ENCODE assay signal across 14 cellular contexts in genomic region chrY:20798351-20799049, GRCh38. TPM values are rescaled to one million over a fixed set of nuclear protein-coding genes. Genes with fewer than 3 reads are reported as not detected.
DNase-seq lines count a peak whose midpoint lies in the region; ATAC-seq and TF ChIP-seq lines count a peak whose summit lies in the region.
"Had no signal": no experiment of that assay in that cellular context is flagged by ENCODE, and none has a peak within 500 bp of the region (broad histone marks: within the 10 kb centered on the region; RNA-seq: fewer than 3 reads in every experiment).

No MANE protein-coding gene starts in this region.

- peak overlapping the region; percentile 87 for H3K4me3 Mint-ChIP-seq in CD4-positive, alpha-beta T cell
- peak overlapping the region; percentile 72 for H3K4me3 Mint-ChIP-seq in activated naive CD4-positive, alpha-beta T cell treated with anti-CD3 and anti-CD28 coated beads, Interleukin-2, amount 50 U/mL, for 24 hours

- POLR2A ChIA-PET in CD4-positive, alpha-beta T cell (lab: Charles Lee), result no interaction called here

- peak in 1 of 10 experiments; percentile 1 for DNase-seq in CD4-positive, alpha-beta T cell
- DNase-seq in NCI-H774 (lab: John Stamatoyannopoulos, UW) (no peak), GF-D8 (lab: John Stamatoyannopoulos, UW) (no peak), inferior parietal cortex (ENCODE audit: extremely low spot score) (no peak)
- DNase-seq: Calu3, left cardiac atrium, SHP77, tibial artery had no signal

- peaks cover 29% of the 10 kb centered on the region for H3K4me1 Mint-ChIP-seq in CD4-positive, alpha-beta T cell (ENCODE audit: low read depth)
- peaks cover 21% of the 10 kb centered on the region for H3K4me1 Mint-ChIP-seq in activated naive CD4-positive, alpha-beta T cell treated with anti-CD3 and anti-CD28 coated beads, Interleukin-2, amount 50 U/mL, for 24 hours

- H3K27ac Mint-ChIP-seq in CD4-positive, alpha-beta T cell, result peak overlapping the region; percentile 77
- peak overlapping the region; percentile 55 for H3K27ac Mint-ChIP-seq in activated naive CD4-positive, alpha-beta T cell treated with anti-CD3 and anti-CD28 coated beads, Interleukin-2, amount 50 U/mL, for 24 hours

- H3K9me3 ChIP-seq in CD4-positive, alpha-beta T cell (ENCODE audit: control insufficient read depth, low read length), result no peaks in the 10 kb centered on the region
- H3K9me3 ChIP-seq: tibial artery had no signal

- H3K27ac ChIP-seq in CD4-positive, alpha-beta T cell (ENCODE audit: low read depth, low read length), result no peak overlapping the region
- H3K27ac ChIP-seq: tibial artery had no signal

- no peaks in the 10 kb centered on the region for H3K27me3 Mint-ChIP-seq in CD4-positive, alpha-beta T cell
- H3K27me3 Mint-ChIP-seq in activated naive CD4-positive, alpha-beta T cell treated with anti-CD3 and anti-CD28 coated beads, Interleukin-2, amount 50 U/mL, for 24 hours, result no peaks in the 10 kb centered on the region

- CTCF ChIA-PET in CD4-positive, alpha-beta T cell (lab: Charles Lee), result no interaction called here

- ATAC-seq in CD4-positive, alpha-beta T cell (ENCODE audit: poor library complexity), result peak; percentile 29
- ATAC-seq in GM19372 (IDR thresholded peaks at IDR 0.05; ENCODE audit: low read depth, unreplicated experiment) (peak; percentile 84), HG03432 (IDR thresholded peaks at IDR 0.05; ENCODE audit: unreplicated experiment) (peak; percentile 89), GM19023 (IDR thresholded peaks at IDR 0.05; ENCODE audit: unreplicated experiment) (no peak)
- ATAC-seq: left cardiac atrium had no signal

- H3K27me3 ChIP-seq in CD4-positive, alpha-beta T cell (ENCODE audit: control insufficient read depth, insufficient read depth, low read length), result no peaks in the 10 kb centered on the region
- H3K27me3 ChIP-seq: tibial artery had no signal

- intact Hi-C loops in CD4-positive, alpha-beta T cell (cut with DNase I, micrococcal nuclease), result no loop called here

- no peaks in the 10 kb centered on the region for H3K9me3 Mint-ChIP-seq in CD4-positive, alpha-beta T cell
- H3K9me3 Mint-ChIP-seq in activated naive CD4-positive, alpha-beta T cell treated with anti-CD3 and anti-CD28 coated beads, Interleukin-2, amount 50 U/mL, for 24 hours, result no peaks in the 10 kb centered on the region

- no peaks in the 10 kb centered on the region for H3K36me3 Mint-ChIP-seq in CD4-positive, alpha-beta T cell (ENCODE audit: low read depth)
- H3K36me3 Mint-ChIP-seq in activated naive CD4-positive, alpha-beta T cell treated with anti-CD3 and anti-CD28 coated beads, Interleukin-2, amount 50 U/mL, for 24 hours, result no peaks in the 10 kb centered on the region

- TF ChIP-seq CTCF in CD4-positive, alpha-beta T cell (IDR thresholded peaks at IDR 0.05), result no peak

RNA-seq across cellular contexts. Expression of gene RPS4Y2, which starts 42.6 kb away (rescaled TPM):
- total RNA-seq in CD4-positive, alpha-beta T cell, result not detected
- total RNA-seq: activated CD8-positive, alpha-beta memory T cell treated with anti-CD3 and anti-CD28 coated beads for 36 hours; Calu3; left cardiac atrium; osteocyte had no signal
